Comparison of ENCODE assay signal across 26 cellular contexts in the genomic region with DNA sequence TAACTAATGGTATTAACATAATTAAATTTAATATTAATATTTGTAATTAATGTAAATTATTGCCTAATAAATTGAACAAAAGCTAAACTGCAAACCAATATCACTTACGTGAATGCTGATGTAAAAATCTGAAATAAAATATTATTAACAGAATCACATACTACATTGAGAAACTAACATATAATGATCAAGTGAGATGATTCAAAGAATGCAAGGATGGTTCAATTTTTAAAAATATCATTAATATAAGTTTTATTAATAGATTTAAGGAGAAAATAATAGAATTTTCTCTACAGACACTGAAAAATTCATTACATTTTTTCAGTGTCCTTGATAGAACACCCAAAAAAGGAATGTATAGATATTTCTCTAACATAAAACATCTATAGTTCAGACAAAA.
"Had no signal": no experiment of that assay in that cellular context is flagged by ENCODE, and none has a peak within 500 bp of the region (broad histone marks: within the 10 kb centered on the region; RNA-seq: fewer than 3 reads in every experiment).

No MANE protein-coding gene starts in this region.

- H3K9me3 ChIP-seq: colonic mucosa, neutrophil, right lobe of liver, testis had no signal

- H3K27me3 ChIP-seq: colonic mucosa, gastrocnemius medialis, left lung, neutrophil, right lobe of liver, testis, tibial artery had no signal

- ATAC-seq: gastrocnemius medialis; left cardiac atrium; left lung; mucosa of descending colon; natural killer cell treated with Interleukin-12 subunit alpha and Interleukin-12 subunit beta and Interleukin-15 and Interleukin-18, amount 100 ng/mL, for 72 hours; right lobe of liver; stimulated activated effector memory CD8-positive, alpha-beta T cell treated with anti-CD3 and anti-CD28 coated beads, Interleukin-12 subunit alpha, Interleukin-12 subunit beta, amount 100 ng/mL, for 72 hours had no signal

- H3K79me2 ChIP-seq: parathyroid adenoma had no signal

- H3K9me3 Mint-ChIP-seq: natural killer cell treated with Interleukin-12 subunit alpha and Interleukin-12 subunit beta and Interleukin-15 and Interleukin-18, amount 100 ng/mL, for 72 hours had no signal

- H3K4me1 Mint-ChIP-seq: mesothelial cell of epicardium; naive B cell; neural crest cell; stimulated activated effector memory CD8-positive, alpha-beta T cell treated with anti-CD3 and anti-CD28 coated beads, Interleukin-12 subunit alpha, Interleukin-12 subunit beta, amount 100 ng/mL, for 72 hours had no signal

- H3K36me3 ChIP-seq: colonic mucosa had no signal

- H3K4me1 ChIP-seq: colonic mucosa, gastrocnemius medialis, left lung, parathyroid adenoma, tibial artery had no signal

- H3K27ac ChIP-seq: colonic mucosa, gastrocnemius medialis, left lung, neutrophil, parathyroid adenoma, right lobe of liver, testis, tibial artery had no signal

- H3K27ac Mint-ChIP-seq: dendritic cell treated with granulocyte-macrophage colony-stimulating factor and Interleukin-4, amounts not matched to agents 40 ng/mL and 50 ng/mL, for 4 days; mesothelial cell of epicardium; naive B cell; natural killer cell treated with Interleukin-12 subunit alpha and Interleukin-12 subunit beta and Interleukin-15 and Interleukin-18, amount 100 ng/mL, for 72 hours; stimulated activated effector memory CD8-positive, alpha-beta T cell treated with anti-CD3 and anti-CD28 coated beads, Interleukin-12 subunit alpha, Interleukin-12 subunit beta, amount 100 ng/mL, for 72 hours; type B pancreatic cell had no signal

- H3K9ac ChIP-seq: parathyroid adenoma had no signal

- H2AFZ ChIP-seq: parathyroid adenoma had no signal

- H3K4me3 ChIP-seq: colonic mucosa, gastrocnemius medialis, left lung, mucosa of descending colon, right lobe of liver, testis, tibial artery had no signal

- H3K27me3 Mint-ChIP-seq: dendritic cell treated with granulocyte-macrophage colony-stimulating factor and Interleukin-4, amounts not matched to agents 40 ng/mL and 50 ng/mL, for 4 days; naive B cell; natural killer cell treated with Interleukin-12 subunit alpha and Interleukin-12 subunit beta and Interleukin-15 and Interleukin-18, amount 100 ng/mL, for 72 hours; progenitor cell of endocrine pancreas; type B pancreatic cell had no signal

- H3K4me3 Mint-ChIP-seq: dendritic cell treated with granulocyte-macrophage colony-stimulating factor and Interleukin-4, amounts not matched to agents 40 ng/mL and 50 ng/mL, for 4 days; mesothelial cell of epicardium; naive B cell; natural killer cell treated with Interleukin-12 subunit alpha and Interleukin-12 subunit beta and Interleukin-15 and Interleukin-18, amount 100 ng/mL, for 72 hours; neural crest cell; stimulated activated effector memory CD8-positive, alpha-beta T cell treated with anti-CD3 and anti-CD28 coated beads, Interleukin-12 subunit alpha, Interleukin-12 subunit beta, amount 100 ng/mL, for 72 hours; type B pancreatic cell had no signal

- DNase-seq: colonic mucosa; effector CD8-positive, alpha-beta T cell; gastrocnemius medialis; head of caudate nucleus; left cardiac atrium; left lung; mesenchymal stem cell; mucosa of descending colon; naive B cell; right lobe of liver; small intestine; stimulated activated CD4-positive, alpha-beta T cell treated with anti-CD3 and anti-CD28 coated beads, Interleukin-2, amount 100 ng/mL, for 24 hours; stimulated activated CD4-positive, alpha-beta T cell treated with anti-CD3 and anti-CD28 coated beads, Interleukin-4, amount 100 ng/mL, for 24 hours; stimulated activated naive CD4-positive, alpha-beta T cell treated with Interleukin-2 at 50 U/mL for 16 hours; substantia nigra; testis; tibial artery had no signal
